In genomic region chr9:20945856-20946255, GRCh38 we compare ENCODE assay signal across 21 cellular contexts.
"Had no signal": no experiment of that assay in that cellular context is flagged by ENCODE, and none has a peak within 500 bp of the region (broad histone marks: within the 10 kb centered on the region; RNA-seq: fewer than 3 reads in every experiment).

No MANE protein-coding gene starts in this region.

- H3K4me1 ChIP-seq: colonic mucosa, gastrocnemius medialis, lower lobe of right lung had no signal

- H3K36me3 ChIP-seq: colonic mucosa had no signal

- H3K4me3 Mint-ChIP-seq: dendritic cell treated with granulocyte-macrophage colony-stimulating factor and Interleukin-4, amounts not matched to agents 40 ng/mL and 50 ng/mL, for 4 days; effector memory CD8-positive, alpha-beta T cell; endodermal cell; mesothelial cell of epicardium had no signal

- DNase-seq: colonic mucosa; cortex of kidney; effector CD8-positive, alpha-beta T cell; effector memory CD8-positive, alpha-beta T cell; endodermal cell; erythroblast; esophagus squamous epithelium; foreskin fibroblast; gastrocnemius medialis; glutamatergic neuron; heart right ventricle; left cardiac atrium; left lung; left ventricle myocardium superior; lower lobe of right lung; mesenchymal stem cell; mucosa of descending colon had no signal

- H3K27ac Mint-ChIP-seq: dendritic cell treated with granulocyte-macrophage colony-stimulating factor and Interleukin-4, amounts not matched to agents 40 ng/mL and 50 ng/mL, for 4 days; effector memory CD8-positive, alpha-beta T cell; endodermal cell; mesothelial cell of epicardium had no signal

- H3K9me3 ChIP-seq: colonic mucosa, esophagus squamous epithelium, gastrocnemius medialis, heart right ventricle, left lung, lower lobe of right lung, mucosa of descending colon had no signal

- H3K27ac ChIP-seq: colonic mucosa, epithelial cell of prostate, esophagus squamous epithelium, gastrocnemius medialis, heart right ventricle, left lung, lower lobe of right lung had no signal

- H3K27me3 Mint-ChIP-seq: dendritic cell treated with granulocyte-macrophage colony-stimulating factor and Interleukin-4, amounts not matched to agents 40 ng/mL and 50 ng/mL, for 4 days; effector memory CD8-positive, alpha-beta T cell had no signal

- ATAC-seq: effector memory CD8-positive, alpha-beta T cell; esophagus mucosa; gastrocnemius medialis; heart right ventricle; left cardiac atrium; left lung; left ventricle myocardium superior; lower lobe of right lung; mucosa of descending colon had no signal

- H3K27me3 ChIP-seq: colonic mucosa, esophagus squamous epithelium, gastrocnemius medialis, heart right ventricle, left lung had no signal

- H3K9me3 Mint-ChIP-seq: dendritic cell treated with granulocyte-macrophage colony-stimulating factor and Interleukin-4, amounts not matched to agents 40 ng/mL and 50 ng/mL, for 4 days; effector memory CD8-positive, alpha-beta T cell; endodermal cell; mesothelial cell of epicardium had no signal

- H3K4me3 ChIP-seq: colonic mucosa, esophagus squamous epithelium, gastrocnemius medialis, heart right ventricle, left lung, lower lobe of right lung, mucosa of descending colon had no signal
